ENCODE assay signal across 1 cellular context in the genomic region with DNA sequence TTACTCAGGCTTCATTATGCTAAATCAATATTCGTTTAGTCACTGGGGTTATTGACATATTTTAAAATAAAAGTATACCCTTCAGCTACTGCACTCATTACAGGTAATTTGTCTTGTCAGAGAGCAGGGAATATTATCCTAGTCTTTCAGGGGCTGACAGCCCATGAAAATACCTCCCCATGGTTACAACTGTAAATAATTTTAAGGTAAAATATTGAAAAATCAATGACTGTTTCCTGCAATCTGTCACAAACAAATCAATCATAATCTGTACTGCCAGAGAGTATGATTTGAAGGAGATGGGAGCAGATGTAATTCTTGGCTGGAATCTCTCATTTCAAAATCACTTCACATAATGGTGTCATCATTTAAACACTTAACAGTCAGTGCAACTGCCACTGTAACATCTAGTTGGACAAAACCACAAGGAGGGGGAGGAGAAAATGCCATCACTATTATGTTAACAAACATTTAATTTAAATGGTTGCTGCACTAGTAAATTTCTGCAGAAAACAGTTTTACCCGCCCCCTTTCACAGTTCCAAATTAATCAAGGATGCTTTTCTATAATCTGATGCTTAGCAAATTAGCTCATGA.
TF ChIP-seq lines count a peak whose summit lies in the region.

No MANE protein-coding gene starts in this region.

TF ChIP-seq in HEK293, 187 proteins besides CTCF, POLR2A, EP300 and RAD21 (continued from another document):
- TF ChIP-seq KLF10 (tag by site-specific recombination; IDR thresholded peaks at IDR 0.05) (0 out of 2 replicates have a peak, but pooled peaks have one; percentile 21), ZNF629 (tag by site-specific recombination; IDR thresholded peaks at IDR 0.05) (peak; percentile 68), IKZF3 (tag by site-specific recombination; IDR thresholded peaks at IDR 0.05) (peak; percentile 46; the same call in 1 of the 2 replicates), FEZF1 (tag by site-specific recombination; IDR thresholded peaks at IDR 0.05) (peak; percentile 33; the same call in 1 of the 2 replicates), ZXDB (tag by site-specific recombination; IDR thresholded peaks at IDR 0.05) (peak; percentile 44), ZNF664 (tag by site-specific recombination; IDR thresholded peaks at IDR 0.05) (peak; percentile 65; the same call in 1 of the 2 replicates), GFI1B (tag by site-specific recombination; IDR thresholded peaks at IDR 0.05) (0 out of 2 replicates have a peak, but pooled peaks have one; percentile 14), ZNF843 (tag by site-specific recombination; IDR thresholded peaks at IDR 0.05) (peak; percentile 73), GLIS2 (tag by site-specific recombination; IDR thresholded peaks at IDR 0.05) (no peak), ZNF202 (tag by site-specific recombination; IDR thresholded peaks at IDR 0.05; ENCODE audit: borderline replicate concordance) (no peak), GLI4 (tag by site-specific recombination; IDR thresholded peaks at IDR 0.05) (no peak), ZNF529 (tag by site-specific recombination; IDR thresholded peaks at IDR 0.05; ENCODE audit: insufficient replicate concordance) (no peak), HOXD13 (CRISPR knock-in tag; IDR thresholded peaks at IDR 0.05; ENCODE audit: borderline replicate concordance) (no peak), ZEB2 (tag by site-specific recombination; IDR thresholded peaks at IDR 0.05) (peak; percentile 63), OVOL3 (tag by site-specific recombination; IDR thresholded peaks at IDR 0.05) (0 out of 2 replicates have a peak, but pooled peaks have one; percentile 33), ZNF366 (tag by site-specific recombination; conservative IDR thresholded peaks at IDR 0.05) (peak; percentile 84)
- TF ChIP-seq, protein P1, sequence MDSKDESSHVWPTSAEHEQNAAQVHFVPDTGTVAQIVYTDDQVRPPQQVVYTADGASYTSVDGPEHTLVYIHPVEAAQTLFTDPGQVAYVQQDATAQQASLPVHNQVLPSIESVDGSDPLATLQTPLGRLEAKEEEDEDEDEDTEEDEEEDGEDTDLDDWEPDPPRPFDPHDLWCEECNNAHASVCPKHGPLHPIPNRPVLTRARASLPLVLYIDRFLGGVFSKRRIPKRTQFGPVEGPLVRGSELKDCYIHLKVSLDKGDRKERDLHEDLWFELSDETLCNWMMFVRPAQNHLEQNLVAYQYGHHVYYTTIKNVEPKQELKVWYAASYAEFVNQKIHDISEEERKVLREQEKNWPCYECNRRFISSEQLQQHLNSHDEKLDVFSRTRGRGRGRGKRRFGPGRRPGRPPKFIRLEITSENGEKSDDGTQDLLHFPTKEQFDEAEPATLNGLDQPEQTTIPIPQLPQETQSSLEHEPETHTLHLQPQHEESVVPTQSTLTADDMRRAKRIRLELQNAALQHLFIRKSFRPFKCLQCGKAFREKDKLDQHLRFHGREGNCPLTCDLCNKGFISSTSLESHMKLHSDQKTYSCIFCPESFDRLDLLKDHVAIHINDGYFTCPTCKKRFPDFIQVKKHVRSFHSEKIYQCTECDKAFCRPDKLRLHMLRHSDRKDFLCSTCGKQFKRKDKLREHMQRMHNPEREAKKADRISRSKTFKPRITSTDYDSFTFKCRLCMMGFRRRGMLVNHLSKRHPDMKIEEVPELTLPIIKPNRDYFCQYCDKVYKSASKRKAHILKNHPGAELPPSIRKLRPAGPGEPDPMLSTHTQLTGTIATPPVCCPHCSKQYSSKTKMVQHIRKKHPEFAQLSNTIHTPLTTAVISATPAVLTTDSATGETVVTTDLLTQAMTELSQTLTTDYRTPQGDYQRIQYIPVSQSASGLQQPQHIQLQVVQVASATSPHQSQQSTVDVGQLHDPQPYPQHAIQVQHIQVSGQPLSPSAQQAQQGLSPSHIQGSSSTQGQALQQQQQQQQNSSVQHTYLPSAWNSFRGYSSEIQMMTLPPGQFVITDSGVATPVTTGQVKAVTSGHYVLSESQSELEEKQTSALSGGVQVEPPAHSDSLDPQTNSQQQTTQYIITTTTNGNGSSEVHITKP (tag by site-specific recombination; IDR thresholded peaks at IDR 0.05), result peak; percentile 92
- TF ChIP-seq, protein P2, sequence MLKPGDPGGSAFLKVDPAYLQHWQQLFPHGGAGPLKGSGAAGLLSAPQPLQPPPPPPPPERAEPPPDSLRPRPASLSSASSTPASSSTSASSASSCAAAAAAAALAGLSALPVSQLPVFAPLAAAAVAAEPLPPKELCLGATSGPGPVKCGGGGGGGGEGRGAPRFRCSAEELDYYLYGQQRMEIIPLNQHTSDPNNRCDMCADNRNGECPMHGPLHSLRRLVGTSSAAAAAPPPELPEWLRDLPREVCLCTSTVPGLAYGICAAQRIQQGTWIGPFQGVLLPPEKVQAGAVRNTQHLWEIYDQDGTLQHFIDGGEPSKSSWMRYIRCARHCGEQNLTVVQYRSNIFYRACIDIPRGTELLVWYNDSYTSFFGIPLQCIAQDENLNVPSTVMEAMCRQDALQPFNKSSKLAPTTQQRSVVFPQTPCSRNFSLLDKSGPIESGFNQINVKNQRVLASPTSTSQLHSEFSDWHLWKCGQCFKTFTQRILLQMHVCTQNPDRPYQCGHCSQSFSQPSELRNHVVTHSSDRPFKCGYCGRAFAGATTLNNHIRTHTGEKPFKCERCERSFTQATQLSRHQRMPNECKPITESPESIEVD (tag by site-specific recombination; IDR thresholded peaks at IDR 0.05), result peak; percentile 64
- TF ChIP-seq, protein P3, sequence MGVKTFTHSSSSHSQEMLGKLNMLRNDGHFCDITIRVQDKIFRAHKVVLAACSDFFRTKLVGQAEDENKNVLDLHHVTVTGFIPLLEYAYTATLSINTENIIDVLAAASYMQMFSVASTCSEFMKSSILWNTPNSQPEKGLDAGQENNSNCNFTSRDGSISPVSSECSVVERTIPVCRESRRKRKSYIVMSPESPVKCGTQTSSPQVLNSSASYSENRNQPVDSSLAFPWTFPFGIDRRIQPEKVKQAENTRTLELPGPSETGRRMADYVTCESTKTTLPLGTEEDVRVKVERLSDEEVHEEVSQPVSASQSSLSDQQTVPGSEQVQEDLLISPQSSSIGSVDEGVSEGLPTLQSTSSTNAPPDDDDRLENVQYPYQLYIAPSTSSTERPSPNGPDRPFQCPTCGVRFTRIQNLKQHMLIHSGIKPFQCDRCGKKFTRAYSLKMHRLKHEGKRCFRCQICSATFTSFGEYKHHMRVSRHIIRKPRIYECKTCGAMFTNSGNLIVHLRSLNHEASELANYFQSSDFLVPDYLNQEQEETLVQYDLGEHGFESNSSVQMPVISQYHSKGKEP (tag by site-specific recombination; IDR thresholded peaks at IDR 0.05), result peak; percentile 61; the same call in 1 of the 2 replicates
- TF ChIP-seq, protein P4, sequence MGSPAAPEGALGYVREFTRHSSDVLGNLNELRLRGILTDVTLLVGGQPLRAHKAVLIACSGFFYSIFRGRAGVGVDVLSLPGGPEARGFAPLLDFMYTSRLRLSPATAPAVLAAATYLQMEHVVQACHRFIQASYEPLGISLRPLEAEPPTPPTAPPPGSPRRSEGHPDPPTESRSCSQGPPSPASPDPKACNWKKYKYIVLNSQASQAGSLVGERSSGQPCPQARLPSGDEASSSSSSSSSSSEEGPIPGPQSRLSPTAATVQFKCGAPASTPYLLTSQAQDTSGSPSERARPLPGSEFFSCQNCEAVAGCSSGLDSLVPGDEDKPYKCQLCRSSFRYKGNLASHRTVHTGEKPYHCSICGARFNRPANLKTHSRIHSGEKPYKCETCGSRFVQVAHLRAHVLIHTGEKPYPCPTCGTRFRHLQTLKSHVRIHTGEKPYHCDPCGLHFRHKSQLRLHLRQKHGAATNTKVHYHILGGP (tag by site-specific recombination; IDR thresholded peaks at IDR 0.05), result peak; percentile 8; the same call in 1 of the 2 replicates
TF ChIP-seq in HEK293: peak in this region for 21.
